10 cellular contexts compared by ENCODE assay signal in genomic region chr15:51342249-51342999, GRCh38. TPM values are rescaled to one million over a fixed set of nuclear protein-coding genes. Genes with fewer than 3 reads are reported as not detected.
DNase-seq lines count a peak whose midpoint lies in the region; ATAC-seq and TF ChIP-seq lines count a peak whose summit lies in the region.
"Had no signal": no experiment of that assay in that cellular context is flagged by ENCODE, and none has a peak within 500 bp of the region (broad histone marks: within the 10 kb centered on the region; RNA-seq: fewer than 3 reads in every experiment).

No MANE protein-coding gene starts in this region.

- H3K4me1 ChIP-seq in left lung (peaks cover 3 to 16% of the 10 kb centered on the region in 2 donors), smooth muscle cell (ENCODE audit: low read depth) (peaks cover 6% of the 10 kb centered on the region)

- H3K27ac ChIP-seq in left lung (no peak overlapping the region), smooth muscle cell (ENCODE audit: low read depth) (no peak overlapping the region)

- H3K9me3 ChIP-seq in left lung: no peaks in the 10 kb centered on the region
- no peaks in the 10 kb centered on the region for H3K9me3 ChIP-seq in smooth muscle cell (replicated peaks; ENCODE audit: low read depth)

- DNase-seq in H7: peak; percentile 43
- DNase-seq in astrocyte of the cerebellum (ENCODE audit: low read depth): no peak
- no peak for DNase-seq in left lung
- DNase-seq in smooth muscle cell (lab: John Stamatoyannopoulos, UW; ENCODE audit: unreplicated experiment): no peak
- DNase-seq in dedifferentiated amniotic fluid mesenchymal stem cell (ENCODE audit: extremely low spot score): no peak
- no peak for DNase-seq in GM10248 (ENCODE audit: extremely low spot score)
- DNase-seq: activated CD8-positive, alpha-beta memory T cell treated with anti-CD3 and anti-CD28 coated beads for 24 hours had no signal

- peak overlapping the region; percentile 83 for H2AFZ ChIP-seq in smooth muscle cell (ENCODE audit: low read depth)

- intact Hi-C loops in left lung (cut with DNase I): no loop called here

- H3F3A ChIP-seq in smooth muscle cell (ENCODE audit: low read depth): no peaks in the 10 kb centered on the region

- TF ChIP-seq CTCF in astrocyte of the cerebellum (IDR thresholded peaks at IDR 0.05; ENCODE audit: low read depth, low read length, missing control alignments): no peak
- no peak for TF ChIP-seq CTCF in left lung (IDR thresholded peaks at IDR 0.05)
- no peak for TF ChIP-seq CTCF in smooth muscle cell (IDR thresholded peaks at IDR 0.05; ENCODE audit: borderline replicate concordance, insufficient read depth, poor library complexity, severe bottlenecking)
- TF ChIP-seq CTCF in GM10248 (IDR thresholded peaks at IDR 0.05; ENCODE audit: control extremely low read depth, extremely low read depth, low read depth, missing control alignments): no peak

- CTCF ChIA-PET in GM10248 (lab: Yijun Ruan, JAX): interaction anchor here (0.9 kb wide), 1 partner anchor 61 kb away, joined by 4 read pairs; no protein-coding TSS in a partner anchor

- peak overlapping the region; percentile 92 for H3K4me2 ChIP-seq in smooth muscle cell

- ATAC-seq in left lung: peak; percentile 8
- ATAC-seq in GM18502 (IDR thresholded peaks at IDR 0.05; ENCODE audit: poor library complexity, unreplicated experiment): no peak
- ATAC-seq in GM21528 (IDR thresholded peaks at IDR 0.05; ENCODE audit: low FRiP score, unreplicated experiment): no peak

- WGBS in smooth muscle cell (ENCODE audit: low lambda C conversion rate): 63% methylated on average over 16 of the region's 16 CpGs

- no peak overlapping the region for H3K9ac ChIP-seq in smooth muscle cell (ENCODE audit: low read depth)

- in situ Hi-C loops in astrocyte of the cerebellum (cut with HindIII; ENCODE audit: low sequenced_read_pairs): no loop called here

- POLR2A ChIA-PET in GM10248 (lab: Yijun Ruan, JAX): no interaction called here

- no peaks in the 10 kb centered on the region for H4K20me1 ChIP-seq in smooth muscle cell (ENCODE audit: low read depth)

- H3K4me3 ChIP-seq in H7 (ENCODE audit: insufficient read depth, low read depth, low read length) (peak overlapping the region; percentile 38; the same call in 1 of the 2 replicates), astrocyte of the cerebellum (ENCODE audit: low read depth, low read length) (peak overlapping the region; percentile 35), left lung (peak overlapping the region; percentile 21 to 42), smooth muscle cell (peak overlapping the region; percentile 51)

- H3K36me3 ChIP-seq in H7 (replicated peaks; ENCODE audit: control insufficient read depth, insufficient read depth, low read length) (no peaks in the 10 kb centered on the region), left lung (no peaks in the 10 kb centered on the region), smooth muscle cell (ENCODE audit: low read depth) (no peaks in the 10 kb centered on the region)

- H3K27me3 ChIP-seq in H7 (ENCODE audit: control insufficient read depth, insufficient read depth, low read length) (peaks cover 24% of the 10 kb centered on the region), left lung (peaks cover 5 to 27% of the 10 kb centered on the region in 2 donors), smooth muscle cell (ENCODE audit: low read depth) (peaks cover 48% of the 10 kb centered on the region)

- no peaks in the 10 kb centered on the region for H3K79me2 ChIP-seq in smooth muscle cell (ENCODE audit: low read depth)

RNA-seq across cellular contexts. Expression of gene GLDN, which starts 1.0 kb away (rescaled TPM):
- total RNA-seq in H7 (2014; rRNA removed; shearing (Covaris generic)): 0.35 and 0.67 TPM in 2 replicates
- total RNA-seq in left lung (10 to 100 TPM; 20.5 to 58.6 TPM), smooth muscle cell (0.81 and 1.4 TPM in 2 replicates)
- polyA plus RNA-seq in smooth muscle cell: 0.18 and 0.40 TPM in 2 replicates
- total RNA-seq: pulmonary artery endothelial cell had no signal

RNA-seq across cellular contexts. Expression of gene CYP19A1, which starts 4.0 kb away (rescaled TPM):
- not detected in 2 replicates for total RNA-seq in H7 (2014; rRNA removed; shearing (Covaris generic))
- total RNA-seq in left lung: 1 to 10 TPM in 1 of 2 donors, under 1 TPM in 1; 0.96 to 7.1 TPM
- 1.2 TPM in 1 of 2 replicates, not detected in the other for total RNA-seq in smooth muscle cell
- polyA plus RNA-seq in smooth muscle cell: not detected in 2 replicates
- total RNA-seq: pulmonary artery endothelial cell had no signal
